8 cellular contexts compared by ENCODE assay signal in the genomic region with DNA sequence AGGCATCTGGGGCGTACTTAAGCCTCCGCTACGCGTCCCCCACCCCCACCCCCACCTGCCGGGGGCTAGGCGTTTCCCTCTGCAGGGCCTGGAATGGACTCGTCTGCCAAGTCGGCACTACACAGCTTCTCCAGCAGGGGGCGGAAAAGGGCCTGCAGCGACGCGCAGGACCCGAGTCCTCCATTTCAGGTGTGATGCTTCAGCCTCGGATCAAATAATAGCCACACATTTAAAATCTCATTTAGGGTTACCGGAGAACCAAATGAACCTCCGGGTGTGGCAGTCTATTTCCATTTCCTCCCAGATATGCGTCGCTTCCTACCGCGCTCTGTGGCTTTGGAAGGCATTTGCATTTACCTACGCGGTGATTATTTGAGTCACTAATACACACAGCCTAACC. TPM values are rescaled to one million over a fixed set of nuclear protein-coding genes. Genes with fewer than 3 reads are reported as not detected.
DNase-seq lines count a peak whose midpoint lies in the region; ATAC-seq, FAIRE-seq and TF ChIP-seq lines count a peak whose summit lies in the region.

No MANE protein-coding gene starts in this region.

- no peaks in the 10 kb centered on the region for H3K36me3 Mint-ChIP-seq in activated T-cell treated with anti-CD3 and anti-CD28 coated beads, Interleukin-2, amount 50 U/mL, for 24 hours (ENCODE audit: low read depth)

- DNase-seq in NCI-H1417 (lab: John Stamatoyannopoulos, UW) (peak in 2 of 3 experiments; percentile 31 to 57), NCI-H1417 treated with DMSO at 0.1 percent for 48 hours (lab: John Stamatoyannopoulos, UW) (no peak), NCI-H748 treated with DMSO at 0.1 percent for 48 hours (lab: John Stamatoyannopoulos, UW) (peak; percentile 43), fibroblast of the aortic adventitia (ENCODE audit: low read depth) (no peak), posterior cingulate gyrus (peak in 9 of 10 donors; percentile 34 to 90 (median 47)), HTR-8/SVneo (ENCODE audit: insufficient read length, low spot score) (no peak)
- peak; percentile 79 for DNase-seq in activated T-cell treated with anti-CD3 and anti-CD28 coated beads, Interleukin-2, amount 50 U/mL, for 24 hours

- no peaks in the 10 kb centered on the region for H3K9me3 Mint-ChIP-seq in activated T-cell treated with anti-CD3 and anti-CD28 coated beads, Interleukin-2, amount 50 U/mL, for 24 hours

- peak; percentile 63 for ATAC-seq in HG02610 (IDR thresholded peaks at IDR 0.05; ENCODE audit: unreplicated experiment)

- peak; percentile 60 for TF ChIP-seq CTCF in fibroblast of the aortic adventitia (IDR thresholded peaks at IDR 0.05; ENCODE audit: insufficient read depth, low read length)

- peaks cover 54% of the 10 kb centered on the region for H3K27me3 Mint-ChIP-seq in activated T-cell treated with anti-CD3 and anti-CD28 coated beads, Interleukin-2, amount 50 U/mL, for 24 hours

- no peak overlapping the region for H3K4me3 Mint-ChIP-seq in activated T-cell treated with anti-CD3 and anti-CD28 coated beads, Interleukin-2, amount 50 U/mL, for 24 hours

- no peak overlapping the region for H3K27ac Mint-ChIP-seq in activated T-cell treated with anti-CD3 and anti-CD28 coated beads, Interleukin-2, amount 50 U/mL, for 24 hours

- H3K4me3 ChIP-seq in fibroblast of the aortic adventitia (ENCODE audit: low read depth, low read length): no peak overlapping the region

- intact Hi-C loops in posterior cingulate gyrus (cut with DNase I): loop anchor here (5.0 kb wide), 1 partner anchor 247 kb away; no protein-coding TSS in a partner anchor

- H3K4me1 Mint-ChIP-seq in activated T-cell treated with anti-CD3 and anti-CD28 coated beads, Interleukin-2, amount 50 U/mL, for 24 hours (ENCODE audit: low read depth): peaks cover 17% of the 10 kb centered on the region

- FAIRE-seq in HTR-8/SVneo (lab: Jason Lieb, UNC): no peak

RNA-seq across cellular contexts. Expression of a gene that starts 2.9 kb away (rescaled TPM):
- 0.90 and 3.7 TPM in 2 replicates for total RNA-seq in fibroblast of the aortic adventitia (ENCODE audit: low replicate concordance)

Comparison
In these comparisons a context has a peak if more than half of its experiments do, and no peak if none do; other contexts are left out.
1. DNase-seq: peak in NCI-H1417 (2 of 3), NCI-H748 treated with DMSO at 0.1 percent for 48 hours (single experiment), activated T-cell treated with anti-CD3 and anti-CD28 coated beads, Interleukin-2, amount 50 U/mL, for 24 hours (single experiment) and posterior cingulate gyrus (9 of 10); none in NCI-H1417 treated with DMSO at 0.1 percent for 48 hours (single experiment), fibroblast of the aortic adventitia (single experiment) and HTR-8/SVneo (single experiment).